In the genomic region with DNA sequence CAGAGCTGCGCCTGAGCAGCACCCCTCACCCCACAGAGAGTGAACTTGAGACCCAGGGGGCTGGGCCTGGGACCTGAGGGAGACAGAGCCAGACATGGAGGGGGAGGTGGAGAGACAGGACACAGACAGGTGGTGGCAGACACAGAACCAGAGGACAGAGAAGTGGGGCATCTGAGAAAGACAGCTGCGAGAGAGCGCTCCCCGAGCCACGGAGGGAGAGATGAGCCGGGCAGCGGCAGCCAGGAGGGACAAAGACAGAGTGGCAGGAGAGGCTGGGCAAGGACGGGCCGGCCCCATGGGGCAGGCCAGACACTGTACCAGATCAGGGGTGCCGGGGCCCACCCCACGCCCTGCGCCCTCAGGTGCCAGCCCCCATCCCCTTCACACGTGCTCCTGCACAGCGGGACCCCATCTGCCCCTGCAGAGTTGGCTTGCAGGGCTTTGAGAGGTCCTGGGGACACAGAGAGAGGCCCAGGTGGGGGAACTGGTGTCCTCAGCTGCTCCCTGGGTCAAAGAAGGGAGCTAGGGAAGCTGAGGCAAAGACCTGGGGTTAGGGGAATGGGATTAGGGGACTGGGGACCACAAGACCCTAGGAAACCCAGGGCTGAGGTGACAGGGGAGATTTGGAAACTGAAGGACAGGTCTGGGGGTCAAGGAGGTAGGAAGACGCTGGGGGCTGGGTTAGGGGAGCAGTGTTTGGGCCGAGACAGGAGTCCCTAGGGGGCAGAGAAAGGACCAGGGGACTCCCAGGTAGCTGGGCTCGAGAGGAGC, we compare ENCODE assay signal across 6 cellular contexts. TPM values are rescaled to one million over a fixed set of nuclear protein-coding genes. Genes with fewer than 3 reads are reported as not detected.
DNase-seq lines count a peak whose midpoint lies in the region; ATAC-seq and TF ChIP-seq lines count a peak whose summit lies in the region.
"Had no signal": no experiment of that assay in that cellular context is flagged by ENCODE, and none has a peak within 500 bp of the region (broad histone marks: within the 10 kb centered on the region; RNA-seq: fewer than 3 reads in every experiment).

No MANE protein-coding gene starts in this region.

- no peak for TF ChIP-seq EP300 in gastroesophageal sphincter (IDR thresholded peaks at IDR 0.05)

- POLR2A ChIA-PET in T-cell (lab: Charles Lee): no interaction called here

- H3K27me3 Mint-ChIP-seq in T-cell: peaks cover 37 to 53% of the 10 kb centered on the region in 2 donors

- peaks cover 13 to 24% (median 23%) of the 10 kb centered on the region in 3 donors for H3K4me1 Mint-ChIP-seq in T-cell
- H3K4me1 Mint-ChIP-seq in stimulated activated effector memory CD8-positive, alpha-beta T cell treated with anti-CD3 and anti-CD28 coated beads, Interleukin-12 subunit alpha, Interleukin-12 subunit beta, amount 100 ng/mL, for 72 hours: peaks cover 32% of the 10 kb centered on the region

- H3K4me3 ChIP-seq in gastroesophageal sphincter: peak overlapping the region; percentile 24 to 61

- H3K27me3 ChIP-seq in gastroesophageal sphincter: peaks cover 7% of the 10 kb centered on the region

- no peaks in the 10 kb centered on the region for H3K9me3 Mint-ChIP-seq in T-cell
- no peaks in the 10 kb centered on the region for H3K9me3 Mint-ChIP-seq in stimulated activated effector memory CD8-positive, alpha-beta T cell treated with anti-CD3 and anti-CD28 coated beads, Interleukin-12 subunit alpha, Interleukin-12 subunit beta, amount 100 ng/mL, for 72 hours
- H3K9me3 Mint-ChIP-seq: activated naive CD4-positive, alpha-beta T cell treated with anti-CD3 and anti-CD28 coated beads, Interleukin-2, amount 50 U/mL, for 72 hours had no signal

- ATAC-seq in T-cell (replicated peaks in 1 of 4) (no peak), gastroesophageal sphincter (no peak)
- no peak for ATAC-seq in stimulated activated effector memory CD8-positive, alpha-beta T cell treated with anti-CD3 and anti-CD28 coated beads, Interleukin-12 subunit alpha, Interleukin-12 subunit beta, amount 100 ng/mL, for 72 hours

- H3K27ac Mint-ChIP-seq in T-cell: no peak overlapping the region
- peak overlapping the region; percentile 58 for H3K27ac Mint-ChIP-seq in stimulated activated effector memory CD8-positive, alpha-beta T cell treated with anti-CD3 and anti-CD28 coated beads, Interleukin-12 subunit alpha, Interleukin-12 subunit beta, amount 100 ng/mL, for 72 hours
- H3K27ac Mint-ChIP-seq: activated naive CD4-positive, alpha-beta T cell treated with anti-CD3 and anti-CD28 coated beads, Interleukin-2, amount 50 U/mL, for 72 hours had no signal

- TF ChIP-seq POLR2A in gastroesophageal sphincter (IDR thresholded peaks at IDR 0.05): no peak

- TF ChIP-seq CTCF in gastroesophageal sphincter (IDR thresholded peaks at IDR 0.05): no peak

- H3K36me3 ChIP-seq in gastroesophageal sphincter: peaks cover 0 to 13% of the 10 kb centered on the region in 2 donors

- CTCF ChIA-PET in T-cell (lab: Charles Lee): no interaction called here

- WGBS in gastroesophageal sphincter (ENCODE audit: low coverage in 1 of 2), 2 donors: 11 to 32% methylated on average over 5 to 8 of the region's 17 CpGs

- peak overlapping the region; percentile 55 to 68 (median 60) for H3K4me3 Mint-ChIP-seq in T-cell
- H3K4me3 Mint-ChIP-seq in stimulated activated effector memory CD8-positive, alpha-beta T cell treated with anti-CD3 and anti-CD28 coated beads, Interleukin-12 subunit alpha, Interleukin-12 subunit beta, amount 100 ng/mL, for 72 hours: peak overlapping the region; percentile 68

- no peak for DNase-seq in T-cell
- DNase-seq in stimulated activated effector memory CD8-positive, alpha-beta T cell treated with anti-CD3 and anti-CD28 coated beads, Interleukin-12 subunit alpha, Interleukin-12 subunit beta, amount 100 ng/mL, for 72 hours (ENCODE audit: low spot score in 2 of 2): no peak
- no peak for DNase-seq in NCI-H774 (lab: John Stamatoyannopoulos, UW)
- DNase-seq in DMS79 treated with DMSO at 0.1 percent for 48 hours (lab: John Stamatoyannopoulos, UW): no peak

- peaks cover 27% of the 10 kb centered on the region for H3K36me3 Mint-ChIP-seq in T-cell
- no peaks in the 10 kb centered on the region for H3K36me3 Mint-ChIP-seq in stimulated activated effector memory CD8-positive, alpha-beta T cell treated with anti-CD3 and anti-CD28 coated beads, Interleukin-12 subunit alpha, Interleukin-12 subunit beta, amount 100 ng/mL, for 72 hours
- H3K36me3 Mint-ChIP-seq: activated naive CD4-positive, alpha-beta T cell treated with anti-CD3 and anti-CD28 coated beads, Interleukin-2, amount 50 U/mL, for 72 hours had no signal

- no peaks in the 10 kb centered on the region for H3K9me3 ChIP-seq in gastroesophageal sphincter

- peaks cover 0 to 49% (median 17%) of the 10 kb centered on the region in 3 donors for H3K4me1 ChIP-seq in gastroesophageal sphincter

- H3K27ac ChIP-seq in gastroesophageal sphincter: peak overlapping the region in 3 of 4 donors; percentile 43 to 61 (median 59)

RNA-seq across cellular contexts. Expression of gene FNDC5, which starts 0.7 kb away (rescaled TPM):
- total RNA-seq in T-cell (not detected), gastroesophageal sphincter (10 to 100 TPM in 2 of 4 donors, 1 to 10 TPM in 2; 7.3 to 11.3 (median 8.9) TPM)
- total RNA-seq: activated naive CD4-positive, alpha-beta T cell treated with anti-CD3 and anti-CD28 coated beads, Interleukin-2, amount 50 U/mL, for 72 hours had no signal

RNA-seq across cellular contexts. Expression of gene HPCA, which starts 16.3 kb away (rescaled TPM):
- total RNA-seq in T-cell: under 1 TPM in 2 of 5 donors, not detected in 3; 0.45 to 0.54 TPM
- total RNA-seq in gastroesophageal sphincter: under 1 TPM in 1 of 4 donors, not detected in 3; 0.58 TPM

RNA-seq across cellular contexts. Expression of gene TMEM54, which starts 31.2 kb away (rescaled TPM):
- under 1 TPM in 2 of 5 donors, not detected in 3; 0.35 to 0.64 TPM for total RNA-seq in T-cell
- 100 to 1,000 TPM in 2 of 4 donors, 10 to 100 TPM in 2; 71.5 to 138 (median 101) TPM for total RNA-seq in gastroesophageal sphincter

RNA-seq across cellular contexts. Expression of gene S100PBP, which starts 52.6 kb away (rescaled TPM):
- total RNA-seq in T-cell: 10 to 100 TPM; 46.6 to 77.6 (median 63.6) TPM
- 10 to 100 TPM; 25.4 to 46.9 (median 29.8) TPM for total RNA-seq in gastroesophageal sphincter

RNA-seq across cellular contexts. Expression of gene YARS1, which starts 52.9 kb away (rescaled TPM):
- total RNA-seq in T-cell (100 to 1,000 TPM in 3 of 5 donors, 10 to 100 TPM in 2; 88.9 to 197 (median 172) TPM), gastroesophageal sphincter (10 to 100 TPM; 29.1 to 54.1 (median 46.0) TPM)

Comparison
In these comparisons a context has a peak if more than half of its experiments do, and no peak if none do; other contexts are left out.
1. RNA of gene FNDC5, which starts 0.7 kb away (total RNA-seq): 7.3 to 11.3 TPM in gastroesophageal sphincter; not detected in T-cell; every median in the first group is over 4 times any median in the second.
2. RNA of gene TMEM54, which starts 31.2 kb away (total RNA-seq): 71.5 to 138 TPM in gastroesophageal sphincter; 0.35 to 0.64 TPM in T-cell; every median in the first group is over 10 times any median in the second.